In the genomic region with DNA sequence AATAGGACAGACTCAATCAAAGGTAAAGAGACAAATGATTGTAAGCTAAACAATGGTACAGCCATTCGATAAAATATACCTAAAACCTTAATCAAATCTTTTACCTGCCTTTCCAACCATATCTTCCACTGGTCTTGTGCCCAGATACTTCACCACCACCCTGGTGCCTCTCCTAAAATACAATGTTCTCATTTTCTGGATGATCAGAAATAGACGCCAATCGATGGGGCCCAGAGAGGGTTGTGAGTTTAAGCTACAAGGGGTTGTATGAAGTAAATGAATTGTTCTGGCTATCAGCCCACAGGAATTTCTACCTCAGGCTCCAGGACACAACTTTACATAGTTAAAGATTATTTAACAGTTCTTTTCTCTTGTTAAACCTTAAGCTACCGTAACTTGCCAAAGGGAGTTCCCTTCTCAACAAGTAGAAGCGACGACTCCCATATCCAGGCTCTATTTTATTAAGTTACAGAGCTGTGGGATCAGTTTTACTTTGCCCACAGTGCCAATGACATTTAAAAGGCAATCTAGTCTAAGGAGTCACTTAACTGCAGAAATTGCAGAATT, we compare ENCODE assay signal across 1 cellular context.
TF ChIP-seq lines count a peak whose summit lies in the region.

No MANE protein-coding gene starts in this region.

TF ChIP-seq in GM23338, 12 proteins besides CTCF, POLR2A, EP300 and RAD21:
- no peak for TF ChIP-seq ZNF114 (CRISPR knock-in tag; IDR thresholded peaks at IDR 0.05)
- TF ChIP-seq, protein P1, sequence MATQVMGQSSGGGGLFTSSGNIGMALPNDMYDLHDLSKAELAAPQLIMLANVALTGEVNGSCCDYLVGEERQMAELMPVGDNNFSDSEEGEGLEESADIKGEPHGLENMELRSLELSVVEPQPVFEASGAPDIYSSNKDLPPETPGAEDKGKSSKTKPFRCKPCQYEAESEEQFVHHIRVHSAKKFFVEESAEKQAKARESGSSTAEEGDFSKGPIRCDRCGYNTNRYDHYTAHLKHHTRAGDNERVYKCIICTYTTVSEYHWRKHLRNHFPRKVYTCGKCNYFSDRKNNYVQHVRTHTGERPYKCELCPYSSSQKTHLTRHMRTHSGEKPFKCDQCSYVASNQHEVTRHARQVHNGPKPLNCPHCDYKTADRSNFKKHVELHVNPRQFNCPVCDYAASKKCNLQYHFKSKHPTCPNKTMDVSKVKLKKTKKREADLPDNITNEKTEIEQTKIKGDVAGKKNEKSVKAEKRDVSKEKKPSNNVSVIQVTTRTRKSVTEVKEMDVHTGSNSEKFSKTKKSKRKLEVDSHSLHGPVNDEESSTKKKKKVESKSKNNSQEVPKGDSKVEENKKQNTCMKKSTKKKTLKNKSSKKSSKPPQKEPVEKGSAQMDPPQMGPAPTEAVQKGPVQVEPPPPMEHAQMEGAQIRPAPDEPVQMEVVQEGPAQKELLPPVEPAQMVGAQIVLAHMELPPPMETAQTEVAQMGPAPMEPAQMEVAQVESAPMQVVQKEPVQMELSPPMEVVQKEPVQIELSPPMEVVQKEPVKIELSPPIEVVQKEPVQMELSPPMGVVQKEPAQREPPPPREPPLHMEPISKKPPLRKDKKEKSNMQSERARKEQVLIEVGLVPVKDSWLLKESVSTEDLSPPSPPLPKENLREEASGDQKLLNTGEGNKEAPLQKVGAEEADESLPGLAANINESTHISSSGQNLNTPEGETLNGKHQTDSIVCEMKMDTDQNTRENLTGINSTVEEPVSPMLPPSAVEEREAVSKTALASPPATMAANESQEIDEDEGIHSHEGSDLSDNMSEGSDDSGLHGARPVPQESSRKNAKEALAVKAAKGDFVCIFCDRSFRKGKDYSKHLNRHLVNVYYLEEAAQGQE (IDR thresholded peaks at IDR 0.05; ENCODE audit: unreplicated experiment), result no peak
- TF ChIP-seq ZNF331 (CRISPR knock-in tag; IDR thresholded peaks at IDR 0.05; ENCODE audit: low read depth), result no peak
- TF ChIP-seq, protein P2, sequence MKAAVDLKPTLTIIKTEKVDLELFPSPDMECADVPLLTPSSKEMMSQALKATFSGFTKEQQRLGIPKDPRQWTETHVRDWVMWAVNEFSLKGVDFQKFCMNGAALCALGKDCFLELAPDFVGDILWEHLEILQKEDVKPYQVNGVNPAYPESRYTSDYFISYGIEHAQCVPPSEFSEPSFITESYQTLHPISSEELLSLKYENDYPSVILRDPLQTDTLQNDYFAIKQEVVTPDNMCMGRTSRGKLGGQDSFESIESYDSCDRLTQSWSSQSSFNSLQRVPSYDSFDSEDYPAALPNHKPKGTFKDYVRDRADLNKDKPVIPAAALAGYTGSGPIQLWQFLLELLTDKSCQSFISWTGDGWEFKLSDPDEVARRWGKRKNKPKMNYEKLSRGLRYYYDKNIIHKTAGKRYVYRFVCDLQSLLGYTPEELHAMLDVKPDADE (IDR thresholded peaks at IDR 0.05), result no peak
- TF ChIP-seq JUNB (IDR thresholded peaks at IDR 0.05; ENCODE audit: unreplicated experiment), result no peak
- no peak for TF ChIP-seq POLR2AphosphoS5 (IDR thresholded peaks at IDR 0.05; ENCODE audit: low read depth)
- TF ChIP-seq EZH2phosphoT487 (IDR thresholded peaks at IDR 0.05; ENCODE audit: unreplicated experiment), result no peak
- no peak for TF ChIP-seq STAT1 (IDR thresholded peaks at IDR 0.05; ENCODE audit: unreplicated experiment)
- TF ChIP-seq NANOG (IDR thresholded peaks at IDR 0.05; ENCODE audit: borderline replicate concordance), result no peak
- no peak for TF ChIP-seq EZH2 (IDR thresholded peaks at IDR 0.05; ENCODE audit: low read depth, unreplicated experiment)
- TF ChIP-seq, protein P3, sequence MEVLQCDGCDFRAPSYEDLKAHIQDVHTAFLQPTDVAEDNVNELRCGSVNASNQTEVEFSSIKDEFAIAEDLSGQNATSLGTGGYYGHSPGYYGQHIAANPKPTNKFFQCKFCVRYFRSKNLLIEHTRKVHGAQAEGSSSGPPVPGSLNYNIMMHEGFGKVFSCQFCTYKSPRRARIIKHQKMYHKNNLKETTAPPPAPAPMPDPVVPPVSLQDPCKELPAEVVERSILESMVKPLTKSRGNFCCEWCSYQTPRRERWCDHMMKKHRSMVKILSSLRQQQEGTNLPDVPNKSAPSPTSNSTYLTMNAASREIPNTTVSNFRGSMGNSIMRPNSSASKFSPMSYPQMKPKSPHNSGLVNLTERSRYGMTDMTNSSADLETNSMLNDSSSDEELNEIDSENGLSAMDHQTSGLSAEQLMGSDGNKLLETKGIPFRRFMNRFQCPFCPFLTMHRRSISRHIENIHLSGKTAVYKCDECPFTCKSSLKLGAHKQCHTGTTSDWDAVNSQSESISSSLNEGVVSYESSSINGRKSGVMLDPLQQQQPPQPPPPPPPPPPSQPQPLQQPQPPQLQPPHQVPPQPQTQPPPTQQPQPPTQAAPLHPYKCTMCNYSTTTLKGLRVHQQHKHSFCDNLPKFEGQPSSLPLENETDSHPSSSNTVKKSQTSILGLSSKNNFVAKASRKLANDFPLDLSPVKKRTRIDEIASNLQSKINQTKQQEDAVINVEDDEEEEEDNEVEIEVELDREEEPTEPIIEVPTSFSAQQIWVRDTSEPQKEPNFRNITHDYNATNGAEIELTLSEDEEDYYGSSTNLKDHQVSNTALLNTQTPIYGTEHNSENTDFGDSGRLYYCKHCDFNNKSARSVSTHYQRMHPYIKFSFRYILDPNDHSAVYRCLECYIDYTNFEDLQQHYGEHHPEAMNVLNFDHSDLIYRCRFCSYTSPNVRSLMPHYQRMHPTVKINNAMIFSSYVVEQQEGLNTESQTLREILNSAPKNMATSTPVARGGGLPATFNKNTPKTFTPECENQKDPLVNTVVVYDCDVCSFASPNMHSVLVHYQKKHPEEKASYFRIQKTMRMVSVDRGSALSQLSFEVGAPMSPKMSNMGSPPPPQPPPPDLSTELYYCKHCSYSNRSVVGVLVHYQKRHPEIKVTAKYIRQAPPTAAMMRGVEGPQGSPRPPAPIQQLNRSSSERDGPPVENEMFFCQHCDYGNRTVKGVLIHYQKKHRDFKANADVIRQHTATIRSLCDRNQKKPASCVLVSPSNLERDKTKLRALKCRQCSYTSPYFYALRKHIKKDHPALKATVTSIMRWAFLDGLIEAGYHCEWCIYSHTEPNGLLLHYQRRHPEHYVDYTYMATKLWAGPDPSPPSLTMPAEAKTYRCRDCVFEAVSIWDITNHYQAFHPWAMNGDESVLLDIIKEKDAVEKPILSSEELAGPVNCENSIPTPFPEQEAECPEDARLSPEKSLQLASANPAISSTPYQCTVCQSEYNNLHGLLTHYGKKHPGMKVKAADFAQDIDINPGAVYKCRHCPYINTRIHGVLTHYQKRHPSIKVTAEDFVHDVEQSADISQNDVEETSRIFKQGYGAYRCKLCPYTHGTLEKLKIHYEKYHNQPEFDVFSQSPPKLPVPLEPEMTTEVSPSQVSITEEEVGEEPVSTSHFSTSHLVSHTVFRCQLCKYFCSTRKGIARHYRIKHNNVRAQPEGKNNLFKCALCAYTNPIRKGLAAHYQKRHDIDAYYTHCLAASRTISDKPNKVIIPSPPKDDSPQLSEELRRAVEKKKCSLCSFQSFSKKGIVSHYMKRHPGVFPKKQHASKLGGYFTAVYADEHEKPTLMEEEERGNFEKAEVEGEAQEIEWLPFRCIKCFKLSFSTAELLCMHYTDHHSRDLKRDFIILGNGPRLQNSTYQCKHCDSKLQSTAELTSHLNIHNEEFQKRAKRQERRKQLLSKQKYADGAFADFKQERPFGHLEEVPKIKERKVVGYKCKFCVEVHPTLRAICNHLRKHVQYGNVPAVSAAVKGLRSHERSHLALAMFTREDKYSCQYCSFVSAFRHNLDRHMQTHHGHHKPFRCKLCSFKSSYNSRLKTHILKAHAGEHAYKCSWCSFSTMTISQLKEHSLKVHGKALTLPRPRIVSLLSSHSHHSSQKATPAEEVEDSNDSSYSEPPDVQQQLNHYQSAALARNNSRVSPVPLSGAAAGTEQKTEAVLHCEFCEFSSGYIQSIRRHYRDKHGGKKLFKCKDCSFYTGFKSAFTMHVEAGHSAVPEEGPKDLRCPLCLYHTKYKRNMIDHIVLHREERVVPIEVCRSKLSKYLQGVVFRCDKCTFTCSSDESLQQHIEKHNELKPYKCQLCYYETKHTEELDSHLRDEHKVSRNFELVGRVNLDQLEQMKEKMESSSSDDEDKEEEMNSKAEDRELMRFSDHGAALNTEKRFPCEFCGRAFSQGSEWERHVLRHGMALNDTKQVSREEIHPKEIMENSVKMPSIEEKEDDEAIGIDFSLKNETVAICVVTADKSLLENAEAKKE (CRISPR knock-in tag; IDR thresholded peaks at IDR 0.05), result no peak
- TF ChIP-seq CREB1 (CRISPR knock-in tag; IDR thresholded peaks at IDR 0.05; ENCODE audit: low read depth), result no peak
